ENCODE assay signal across 13 cellular contexts in genomic region chr12:40262657-40263056, GRCh38. TPM values are rescaled to one million over a fixed set of nuclear protein-coding genes. Genes with fewer than 3 reads are reported as not detected.
DNase-seq lines count a peak whose midpoint lies in the region; ATAC-seq and TF ChIP-seq lines count a peak whose summit lies in the region.
"Had no signal": no experiment of that assay in that cellular context is flagged by ENCODE, and none has a peak within 500 bp of the region (broad histone marks: within the 10 kb centered on the region; RNA-seq: fewer than 3 reads in every experiment).

No MANE protein-coding gene starts in this region.

- H3K36me3 Mint-ChIP-seq in activated CD4-positive, alpha-beta T cell treated with anti-CD3 and anti-CD28 coated beads, Interleukin-2, amount 10 ng/mL, durations not matched to agents 7 days and 5 days (ENCODE audit: low read depth): no peaks in the 10 kb centered on the region
- H3K36me3 Mint-ChIP-seq: activated CD8-positive, alpha-beta memory T cell treated with anti-CD3 and anti-CD28 coated beads, Interleukin-2, amount 10 ng/mL, durations not matched to agents 7 days and 5 days had no signal

- no peak overlapping the region for H3K4me3 Mint-ChIP-seq in activated CD4-positive, alpha-beta T cell treated with anti-CD3 and anti-CD28 coated beads, Interleukin-2, amount 10 ng/mL, durations not matched to agents 7 days and 5 days
- H3K4me3 Mint-ChIP-seq: activated CD8-positive, alpha-beta memory T cell treated with anti-CD3 and anti-CD28 coated beads, Interleukin-2, amount 10 ng/mL, durations not matched to agents 7 days and 5 days had no signal

- peaks cover 0 to 31% (median 4%) of the 10 kb centered on the region in 3 donors for H3K4me1 ChIP-seq in gastroesophageal sphincter

- H3K27me3 ChIP-seq in gastroesophageal sphincter: no peaks in the 10 kb centered on the region
- H3K27me3 ChIP-seq: sigmoid colon had no signal

- peaks cover 0 to 3% (median 0%) of the 10 kb centered on the region in 3 donors for H3K9me3 ChIP-seq in gastroesophageal sphincter

- TF ChIP-seq POLR2A in gastroesophageal sphincter (IDR thresholded peaks at IDR 0.05): no peak

- DNase-seq in GM20000 (ENCODE audit: low spot score) (peak; percentile 39), NCI-H1105 treated with DMSO at 0.1 percent for 48 hours (lab: John Stamatoyannopoulos, UW) (no peak), hippocampal formation (lab: John Stamatoyannopoulos, UW) (no peak)
- DNase-seq in activated CD4-positive, alpha-beta T cell treated with anti-CD3 and anti-CD28 coated beads, Interleukin-2, amount 10 ng/mL, durations not matched to agents 7 days and 5 days: no peak
- DNase-seq: activated CD8-positive, alpha-beta memory T cell treated with anti-CD3 and anti-CD28 coated beads, Interleukin-2, amount 10 ng/mL, durations not matched to agents 7 days and 5 days; amygdala; NCI-H1436; sigmoid colon; T-helper 2 cell had no signal

- no peaks in the 10 kb centered on the region for H3K4me1 Mint-ChIP-seq in activated CD4-positive, alpha-beta T cell treated with anti-CD3 and anti-CD28 coated beads, Interleukin-2, amount 10 ng/mL, durations not matched to agents 7 days and 5 days
- H3K4me1 Mint-ChIP-seq: activated CD8-positive, alpha-beta memory T cell treated with anti-CD3 and anti-CD28 coated beads, Interleukin-2, amount 10 ng/mL, durations not matched to agents 7 days and 5 days had no signal

- peaks cover 0 to 32% of the 10 kb centered on the region in 2 donors for H3K36me3 ChIP-seq in gastroesophageal sphincter

- TF ChIP-seq CTCF in GM20000 (IDR thresholded peaks at IDR 0.05; ENCODE audit: extremely low read depth, missing control alignments): no peak
- TF ChIP-seq CTCF in gastroesophageal sphincter (IDR thresholded peaks at IDR 0.05): no peak

- H3K4me3 ChIP-seq in gastroesophageal sphincter: no peak overlapping the region
- H3K4me3 ChIP-seq: sigmoid colon had no signal

- peak overlapping the region in 1 of 4 donors; percentile 4 for H3K27ac ChIP-seq in gastroesophageal sphincter
- H3K27ac ChIP-seq: sigmoid colon had no signal

- ATAC-seq in GM18502 (IDR thresholded peaks at IDR 0.05; ENCODE audit: poor library complexity, unreplicated experiment) (peak; percentile 92), HG02938 (IDR thresholded peaks at IDR 0.05; ENCODE audit: unreplicated experiment) (peak; percentile 92), HG03571 (IDR thresholded peaks at IDR 0.05; ENCODE audit: unreplicated experiment) (peak; percentile 85), gastroesophageal sphincter (no peak)
- ATAC-seq: activated CD8-positive, alpha-beta memory T cell treated with anti-CD3 and anti-CD28 coated beads, Interleukin-2, amount 10 ng/mL, durations not matched to agents 7 days and 5 days had no signal

- H3K9me3 Mint-ChIP-seq in activated CD4-positive, alpha-beta T cell treated with anti-CD3 and anti-CD28 coated beads, Interleukin-2, amount 10 ng/mL, durations not matched to agents 7 days and 5 days: no peaks in the 10 kb centered on the region

- CTCF ChIA-PET in activated CD4-positive, alpha-beta T cell treated with anti-CD3 and anti-CD28 coated beads, Interleukin-2, amount 10 ng/mL, durations not matched to agents 7 days and 5 days (lab: Charles Lee): no interaction called here

- H3K27ac Mint-ChIP-seq in activated CD4-positive, alpha-beta T cell treated with anti-CD3 and anti-CD28 coated beads, Interleukin-2, amount 10 ng/mL, durations not matched to agents 7 days and 5 days: no peak overlapping the region
- H3K27ac Mint-ChIP-seq: activated CD8-positive, alpha-beta memory T cell treated with anti-CD3 and anti-CD28 coated beads, Interleukin-2, amount 10 ng/mL, durations not matched to agents 7 days and 5 days had no signal

- H3K27me3 Mint-ChIP-seq in activated CD4-positive, alpha-beta T cell treated with anti-CD3 and anti-CD28 coated beads, Interleukin-2, amount 10 ng/mL, durations not matched to agents 7 days and 5 days: no peaks in the 10 kb centered on the region
- H3K27me3 Mint-ChIP-seq: activated CD8-positive, alpha-beta memory T cell treated with anti-CD3 and anti-CD28 coated beads, Interleukin-2, amount 10 ng/mL, durations not matched to agents 7 days and 5 days had no signal

- POLR2A ChIA-PET in activated CD4-positive, alpha-beta T cell treated with anti-CD3 and anti-CD28 coated beads, Interleukin-2, amount 10 ng/mL, durations not matched to agents 7 days and 5 days (lab: Charles Lee): no interaction called here

- TF ChIP-seq EP300 in gastroesophageal sphincter (IDR thresholded peaks at IDR 0.05): no peak

- WGBS in gastroesophageal sphincter (ENCODE audit: low coverage in 1 of 2), 2 donors: 14 to 50% methylated on average over 1 of the region's 1 CpG

RNA-seq across cellular contexts. Expression of gene LRRK2, which starts 37.9 kb away (rescaled TPM):
- 10 to 100 TPM; 22.7 to 35.2 (median 29.3) TPM for total RNA-seq in gastroesophageal sphincter
- under 1 TPM in 1 of 2 experiments, not detected in 1; 0.02 TPM for total RNA-seq in activated CD4-positive, alpha-beta T cell treated with anti-CD3 and anti-CD28 coated beads, Interleukin-2, amount 10 ng/mL, durations not matched to agents 7 days and 5 days

Comparison
In these comparisons a context has a peak if more than half of its experiments do, and no peak if none do; other contexts are left out.
1. RNA of gene LRRK2, which starts 37.9 kb away (total RNA-seq): 22.7 to 35.2 TPM in gastroesophageal sphincter; 0.02 TPM in activated CD4-positive, alpha-beta T cell treated with anti-CD3 and anti-CD28 coated beads, Interleukin-2, amount 10 ng/mL, durations not matched to agents 7 days and 5 days; every median in the first group is over 10 times any median in the second.